Comparison of ENCODE assay signal across 18 cellular contexts in genomic region chr11:67405688-67406339, GRCh38. TPM values are rescaled to one million over a fixed set of nuclear protein-coding genes. Genes with fewer than 3 reads are reported as not detected.
A peak's percentile ranks its signal among the peaks of the same experiment; 100 is the strongest.
DNase-seq lines count a peak whose midpoint lies in the region; ATAC-seq and TF ChIP-seq lines count a peak whose summit lies in the region.
"Had no signal": no experiment of that assay in that cellular context is flagged by ENCODE, and none has a peak within 500 bp of the region (broad histone marks: within the 10 kb centered on the region; RNA-seq: fewer than 3 reads in every experiment).

No MANE protein-coding gene starts in this region.

- ATAC-seq in T-helper 17 cell (no peak), HG02840 (IDR thresholded peaks at IDR 0.05; ENCODE audit: low FRiP score, unreplicated experiment) (no peak)
- ATAC-seq in stimulated activated naive B cell treated with anti-CD40 and anti-IgM and Interleukin-4, amounts not matched to agents 10 μg/mL and 1 μg/mL and 100 μg/mL, for 72 hours (replicated peaks), result no peak
- ATAC-seq: left ventricle myocardium superior, sciatic nerve had no signal

- no peaks in the 10 kb centered on the region for H3K9me3 Mint-ChIP-seq in stimulated activated naive B cell treated with anti-CD40 and anti-IgM and Interleukin-4, amounts not matched to agents 10 μg/mL and 1 μg/mL and 100 μg/mL, for 72 hours
- H3K9me3 Mint-ChIP-seq: neural crest cell had no signal

- H3K27me3 ChIP-seq in dorsolateral prefrontal cortex, result no peaks in the 10 kb centered on the region

- intact Hi-C loops in dorsolateral prefrontal cortex (cut with DNase I), result no loop called here

- H3K36me3 Mint-ChIP-seq in T-helper 17 cell (ENCODE audit: low read depth), result peaks cover 9% of the 10 kb centered on the region
- peaks cover 28 to 42% of the 10 kb centered on the region in 2 donors for H3K36me3 Mint-ChIP-seq in stimulated activated naive B cell treated with anti-CD40 and anti-IgM and Interleukin-4, amounts not matched to agents 10 μg/mL and 1 μg/mL and 100 μg/mL, for 72 hours

- peak; percentile 69 for DNase-seq in activated CD8-positive, alpha-beta memory T cell treated with anti-CD3 and anti-CD28 coated beads for 24 hours
- no peak for DNase-seq in activated CD8-positive, alpha-beta memory T cell treated with anti-CD3 and anti-CD28 coated beads, Interleukin-2, amount 50 U/mL, for 48 hours
- DNase-seq in T-helper 17 cell (no peak), dorsolateral prefrontal cortex (no peak), coronary artery (ENCODE audit: low spot score) (no peak)
- DNase-seq in stimulated activated naive B cell treated with anti-CD40 and anti-IgM and Interleukin-4, amounts not matched to agents 10 μg/mL and 1 μg/mL and 100 μg/mL, for 72 hours, result no peak
- DNase-seq in effector CD8-positive, alpha-beta T cell (lab: John Stamatoyannopoulos, UW), result no peak
- DNase-seq: HCEC 1CT, hippocampal formation, left ventricle myocardium superior, NCI-H187, NCI-H748 treated with DMSO at 0.1 percent for 48 hours, RPMI8226 had no signal

- H3K4me3 Mint-ChIP-seq in T-helper 17 cell, result peak overlapping the region; percentile 99
- peak overlapping the region in 1 of 2 donors; percentile 98 for H3K4me3 Mint-ChIP-seq in stimulated activated naive B cell treated with anti-CD40 and anti-IgM and Interleukin-4, amounts not matched to agents 10 μg/mL and 1 μg/mL and 100 μg/mL, for 72 hours
- H3K4me3 Mint-ChIP-seq: neural crest cell had no signal

- TF ChIP-seq CTCF in dorsolateral prefrontal cortex (IDR thresholded peaks at IDR 0.05 in 54 of 56, conservative IDR thresholded peaks at IDR 0.05 in 2 of 56; ENCODE audit: low read depth in 1 of 56, partially characterized antibody in 56 of 56) (no peak), coronary artery (IDR thresholded peaks at IDR 0.05) (no peak)

- H3K9me3 ChIP-seq in T-helper 17 cell (ENCODE audit: control insufficient read depth, low read length, poor library complexity, severe bottlenecking), result no peaks in the 10 kb centered on the region

- H3K4me3 ChIP-seq in dorsolateral prefrontal cortex (no peak overlapping the region), coronary artery (no peak overlapping the region)

- peak overlapping the region; percentile 94 for H3K27ac Mint-ChIP-seq in T-helper 17 cell
- H3K27ac Mint-ChIP-seq in stimulated activated naive B cell treated with anti-CD40 and anti-IgM and Interleukin-4, amounts not matched to agents 10 μg/mL and 1 μg/mL and 100 μg/mL, for 72 hours, result peak overlapping the region; percentile 92

- H3K4me1 Mint-ChIP-seq in T-helper 17 cell, result peaks cover 51% of the 10 kb centered on the region
- H3K4me1 Mint-ChIP-seq in stimulated activated naive B cell treated with anti-CD40 and anti-IgM and Interleukin-4, amounts not matched to agents 10 μg/mL and 1 μg/mL and 100 μg/mL, for 72 hours, result peaks cover 58 to 81% of the 10 kb centered on the region in 2 donors

- H3K27ac ChIP-seq in dorsolateral prefrontal cortex, result peak overlapping the region in 57 of 59 donors; percentile 9 to 100 (median 98)
- H3K27ac ChIP-seq in coronary artery, result no peak overlapping the region

- no peaks in the 10 kb centered on the region for H3K27me3 Mint-ChIP-seq in T-helper 17 cell
- no peaks in the 10 kb centered on the region for H3K27me3 Mint-ChIP-seq in stimulated activated naive B cell treated with anti-CD40 and anti-IgM and Interleukin-4, amounts not matched to agents 10 μg/mL and 1 μg/mL and 100 μg/mL, for 72 hours

RNA-seq across cellular contexts. Expression of gene TBC1D10C, which starts 1.9 kb away (rescaled TPM):
- 100 to 1,000 TPM; 251 to 262 TPM for total RNA-seq in T-helper 17 cell
- total RNA-seq in dorsolateral prefrontal cortex, result 1 to 10 TPM in 45 of 120 experiments, under 1 TPM in 67, not detected in 8; 0.11 to 3.6 (median 0.89) TPM
- total RNA-seq: fibroblast of lung, M059J had no signal

RNA-seq across cellular contexts. Expression of gene PPP1CA, which starts 4.2 kb away (rescaled TPM):
- total RNA-seq in T-helper 17 cell (100 to 1,000 TPM; 133 to 146 TPM), dorsolateral prefrontal cortex (10 to 100 TPM; 47.4 to 86.5 (median 66.9) TPM)

RNA-seq across cellular contexts. Expression of gene CARNS1, which starts 9.7 kb away (rescaled TPM):
- total RNA-seq in T-helper 17 cell, result 1 to 10 TPM; 4.5 to 7.5 TPM
- 100 to 1,000 TPM in 61 of 120 experiments, 10 to 100 TPM in 59; 10.4 to 647 (median 104) TPM for total RNA-seq in dorsolateral prefrontal cortex

RNA-seq across cellular contexts. Expression of gene RAD9A, which starts 14.0 kb away (rescaled TPM):
- total RNA-seq in T-helper 17 cell (10 to 100 TPM; 21.5 to 40.5 TPM), dorsolateral prefrontal cortex (10 to 100 TPM; 15.9 to 52.4 (median 26.4) TPM)

RNA-seq across cellular contexts. Expression of gene RPS6KB2, which starts 22.5 kb away (rescaled TPM):
- total RNA-seq in T-helper 17 cell, result 10 to 100 TPM; 47.8 to 62.7 TPM
- total RNA-seq in dorsolateral prefrontal cortex, result 10 to 100 TPM; 13.4 to 47.4 (median 28.2) TPM

Comparison
In these comparisons a context has a peak if more than half of its experiments do, and no peak if none do; other contexts are left out.
1. H3K27ac ChIP-seq: peak in dorsolateral prefrontal cortex (57 of 59); none in coronary artery (0 of 2).
2. RNA of gene TBC1D10C, which starts 1.9 kb away (total RNA-seq): 251 to 262 TPM in T-helper 17 cell; 0.11 to 3.6 TPM in dorsolateral prefrontal cortex; every median in the first group is over 10 times any median in the second.